12 cellular contexts compared by ENCODE assay signal in genomic region chr6:167216390-167217050, GRCh38. TPM values are rescaled to one million over a fixed set of nuclear protein-coding genes. Genes with fewer than 3 reads are reported as not detected.
DNase-seq lines count a peak whose midpoint lies in the region; ATAC-seq, FAIRE-seq and TF ChIP-seq lines count a peak whose summit lies in the region.
"Not testable (repeated sequence)": the region's sequence is repeated elsewhere in the genome, so short reads cannot be mapped to it uniquely, and the experiment has no call there.
"Had no signal": no experiment of that assay in that cellular context is flagged by ENCODE, and none has a peak within 500 bp of the region (broad histone marks: within the 10 kb centered on the region; RNA-seq: fewer than 3 reads in every experiment).

No MANE protein-coding gene starts in this region.

- peak overlapping the region; percentile 88 for H3K27ac Mint-ChIP-seq in Caco-2 (ENCODE audit: unreplicated experiment)

- not testable (repeated sequence) for H3K9me3 Mint-ChIP-seq in Caco-2 (ENCODE audit: unreplicated experiment)

- not testable (repeated sequence) for H3K27me3 Mint-ChIP-seq in Caco-2 (ENCODE audit: insufficient read depth, unreplicated experiment)

- H3K4me1 Mint-ChIP-seq in Caco-2 (ENCODE audit: low read depth, unreplicated experiment), result peaks cover 38% of the 10 kb centered on the region

- in situ Hi-C loops in K562 (cut with MboI), result not testable (repeated sequence)

- peak; percentile 54 for FAIRE-seq in K562 (lab: Jason Lieb, UNC)

- CTCF ChIA-PET in Caco-2 (lab: Charles Lee), result interaction anchor here (0.9 to 1.6 kb wide), 3 partner anchors 70 to 135 kb away, joined by 3 to 6 read pairs (median 5); no protein-coding TSS in a partner anchor
- CTCF ChIA-PET in K562 (lab: Yijun Ruan, JAX; ENCODE audit: low intra/inter-chr PET ratio), result not testable (repeated sequence)

- not testable (repeated sequence) for H3K36me3 ChIP-seq in Caco-2 (ENCODE audit: control insufficient read depth, insufficient read depth, low read length); K562 (ENCODE audit: control insufficient read depth, insufficient read depth, low read length); liver (ENCODE audit: control insufficient read depth in 4 of 4, insufficient read depth in 3 of 4, low read depth in 1 of 4, low read length in 3 of 4); rectal smooth muscle tissue (ENCODE audit: control insufficient read depth, insufficient read depth, low read length)

- not testable (repeated sequence) for H3K9me1 ChIP-seq in K562 (ENCODE audit: control insufficient read depth, insufficient read depth, low read length)

- TF ChIP-seq POLR2A in K562 (conservative IDR thresholded peaks at IDR 0.05), result not testable (repeated sequence)

- not testable (repeated sequence) for ATAC-seq in K562

- not testable (repeated sequence) for TF ChIP-seq EP300 in K562 (IDR thresholded peaks at IDR 0.05; ENCODE audit: low read length)

- not testable (repeated sequence) for H3K27me3 ChIP-seq in Caco-2 (replicated peaks; ENCODE audit: control insufficient read depth, insufficient read depth, low read length); liver (ENCODE audit: control insufficient read depth in 4 of 4, insufficient read depth in 4 of 4, low read length in 3 of 4); rectal smooth muscle tissue (ENCODE audit: control insufficient read depth, insufficient read depth, low read length)
- peaks cover 17 to 28% of the 10 kb centered on the region in 2 experiments for H3K27me3 ChIP-seq in K562 (ENCODE audit: control insufficient read depth in 2 of 2, insufficient read depth in 2 of 2, low read length in 2 of 2)

- H3K27ac ChIP-seq in K562 (ENCODE audit: extremely low read depth, low read depth, low read length), result not testable (repeated sequence)
- H3K27ac ChIP-seq in liver (ENCODE audit: low read depth in 1 of 2, low read length in 2 of 2) (peak overlapping the region; percentile 66 to 87), rectal smooth muscle tissue (ENCODE audit: low read depth, low read length) (peak overlapping the region; percentile 32)

- peaks cover 14% of the 10 kb centered on the region for H3K36me3 Mint-ChIP-seq in Caco-2 (ENCODE audit: insufficient read depth, unreplicated experiment)

- not testable (repeated sequence) for TF ChIP-seq RAD21 in K562 (CRISPR knock-in tag; conservative IDR thresholded peaks at IDR 0.05 in 1 of 2, IDR thresholded peaks at IDR 0.05 in 1 of 2)
- TF ChIP-seq RAD21 in liver (IDR thresholded peaks at IDR 0.05), result peak in 1 of 2 donors; percentile 31

- intact Hi-C loops in Caco-2 (cut with micrococcal nuclease; ENCODE audit: unreplicated experiment); K562 (cut with micrococcal nuclease); cardiac septum (cut with DNase I): not testable (repeated sequence)

- POLR2A ChIA-PET in Caco-2 (lab: Charles Lee); K562 (lab: Yijun Ruan, JAX): not testable (repeated sequence)

- not testable (repeated sequence) for H3K4me3 ChIP-seq in Caco-2 (ENCODE audit: low read depth, low read length); K562; liver (ENCODE audit: low read depth in 1 of 3, low read length in 3 of 3); rectal smooth muscle tissue (ENCODE audit: low read length)

- H3K9ac ChIP-seq in K562 (ENCODE audit: insufficient read depth in 1 of 2, low read depth in 2 of 2, low read length in 2 of 2); liver (ENCODE audit: low read depth in 1 of 2, low read length in 2 of 2); rectal smooth muscle tissue (ENCODE audit: low read length): not testable (repeated sequence)

- DNase-seq in Caco-2 (peak; percentile 42 to 58), NCI-H1092 (lab: John Stamatoyannopoulos, UW) (peak; percentile 15), NCI-H748 (lab: John Stamatoyannopoulos, UW; ENCODE audit: unreplicated experiment) (peak; percentile 9), cardiac septum (ENCODE audit: low spot score) (peak; percentile 20)
- DNase-seq in K562 (ENCODE audit: extremely low read depth in 1 of 4, low spot score in 3 of 4), result not testable (repeated sequence)

- not testable (repeated sequence) for H4K20me1 ChIP-seq in K562 (replicated peaks; ENCODE audit: control insufficient read depth, insufficient read depth, low read length)

- not testable (repeated sequence) for H3K4me3 Mint-ChIP-seq in Caco-2 (ENCODE audit: unreplicated experiment)

- peaks cover 32% of the 10 kb centered on the region for H3K4me1 ChIP-seq in Caco-2
- H3K4me1 ChIP-seq in K562 (replicated peaks in 1 of 2; ENCODE audit: control insufficient read depth in 2 of 2, insufficient read depth in 2 of 2, low read length in 2 of 2); rectal smooth muscle tissue (ENCODE audit: control insufficient read depth, insufficient read depth, low read length): not testable (repeated sequence)
- H3K4me1 ChIP-seq in liver (ENCODE audit: control insufficient read depth in 4 of 4, insufficient read depth in 4 of 4, low read length in 3 of 4), result peaks cover 0 to 13% (median 6%) of the 10 kb centered on the region in 4 donors

- TF ChIP-seq CTCF in Caco-2 (IDR thresholded peaks at IDR 0.05; ENCODE audit: insufficient read depth in 1 of 2, low read depth in 1 of 2, low read length in 1 of 2, severe bottlenecking in 1 of 2, unreplicated experiment in 1 of 2); K562 (IDR thresholded peaks at IDR 0.05 in 2 of 3, conservative IDR thresholded peaks at IDR 0.05 in 1 of 3; ENCODE audit: insufficient read depth in 2 of 3, low read depth in 1 of 3, low read length in 3 of 3); liver (IDR thresholded peaks at IDR 0.05; ENCODE audit: low read depth, low read length, missing input control): not testable (repeated sequence)

- TSS peak; percentile 38 for BruUV-seq in Caco-2 (replicated peaks; lab: Mats Ljungman, UMichigan)
- not testable (repeated sequence) for BruUV-seq in K562 (replicated peaks; lab: Mats Ljungman, UMichigan)

- H3K79me2 ChIP-seq in K562 (ENCODE audit: control insufficient read depth, insufficient read depth, low read length), result not testable (repeated sequence)

- H2AFZ ChIP-seq in K562 (ENCODE audit: low read depth, low read length), result not testable (repeated sequence)

- WGBS in K562 (ENCODE audit: insufficient coverage, low coverage, missing lambda C conversion rate), result 0% methylated on average over 13 of the region's 15 CpGs
- 33% methylated on average over 15 of the region's 15 CpGs for WGBS in liver

- H3K4me2 ChIP-seq in K562 (ENCODE audit: insufficient read depth, low read length), result not testable (repeated sequence)

- H3K9me3 ChIP-seq in Caco-2; K562 (replicated peaks; ENCODE audit: control insufficient read depth, insufficient read depth, low read depth, low read length); liver (ENCODE audit: control insufficient read depth in 4 of 4, low read length in 3 of 4): not testable (repeated sequence)

TF ChIP-seq in liver, 16 proteins besides CTCF, POLR2A, EP300 and RAD21:
- peak; percentile 22 for TF ChIP-seq ZBTB33 (IDR thresholded peaks at IDR 0.05)
- TF ChIP-seq JUND (IDR thresholded peaks at IDR 0.05), result peak in 1 of 2 donors; percentile 20
- peak; percentile 55 for TF ChIP-seq YY1 (IDR thresholded peaks at IDR 0.05)
- peak; percentile 45 to 61 for TF ChIP-seq RXRA (IDR thresholded peaks at IDR 0.05)
- peak; percentile 50 to 71 for TF ChIP-seq HNF4A (conservative IDR thresholded peaks at IDR 0.05)
- TF ChIP-seq SP1 (IDR thresholded peaks at IDR 0.05), result peak; percentile 59

RNA-seq across cellular contexts. Expression of gene GPR31, which starts 58.7 kb away (rescaled TPM):
- total RNA-seq in Caco-2 (2022) (not detected in 2 replicates), K562 (2014; rRNA removed) (not detected in 2 replicates), K562 (2014; rRNA removed; fragmentation: Illumina TruSeq; extraction: Trizol) (not detected in 2 replicates), K562 (2015; rRNA removed; fragmentation: Illumina TruSeq; extraction: Trizol) (not detected in 2 replicates), K562 (2021) (not detected in 2 replicates), cardiac septum (not detected), liver (not detected)
- total RNA-seq in K562 (2011; cell fraction: chromatin; rRNA removed; ENCODE audit: low replicate concordance), result not detected in 2 replicates
- not detected in 2 replicates for total RNA-seq in K562 (2011; cell fraction: nucleolus; rRNA removed)
- not detected in 2 replicates for total RNA-seq in K562 (2011; cell fraction: nucleoplasm; rRNA removed)
- polyA plus RNA-seq in K562 (2011; rRNA removed) (not detected in 2 replicates), K562 (2014; fragmentation: Illumina TruSeq; extraction: Trizol) (not detected in 2 replicates), K562 (2014; fragmentation: Nextera tagmentation; extraction: Ambion mirVana) (not detected), K562 (2014; rRNA removed) (not detected in 2 replicates), liver (not detected)
- not detected in 2 replicates for polyA plus RNA-seq in K562 (2011; cell fraction: cytosol; rRNA removed)
- polyA plus RNA-seq in K562 (2011; cell fraction: nucleus; rRNA removed), result not detected in 2 replicates
- 0.04 TPM in 1 of 2 replicates, not detected in the other for polyA plus RNA-seq in K562 (2012)
- polyA minus RNA-seq in K562 (2011; rRNA and poly(A)+ RNA removed), result not detected in 2 replicates
- not detected in 2 replicates for polyA minus RNA-seq in K562 (2011; cell fraction: cytosol; rRNA and poly(A)+ RNA removed)
- not detected in 2 replicates for polyA minus RNA-seq in K562 (2011; cell fraction: nucleus; rRNA and poly(A)+ RNA removed)
- total RNA-seq: CD4-positive, alpha-beta T cell; Daoy; H4 had no signal
- polyA plus RNA-seq: A549, BJ had no signal
